28 cellular contexts compared by ENCODE assay signal in the genomic region with DNA sequence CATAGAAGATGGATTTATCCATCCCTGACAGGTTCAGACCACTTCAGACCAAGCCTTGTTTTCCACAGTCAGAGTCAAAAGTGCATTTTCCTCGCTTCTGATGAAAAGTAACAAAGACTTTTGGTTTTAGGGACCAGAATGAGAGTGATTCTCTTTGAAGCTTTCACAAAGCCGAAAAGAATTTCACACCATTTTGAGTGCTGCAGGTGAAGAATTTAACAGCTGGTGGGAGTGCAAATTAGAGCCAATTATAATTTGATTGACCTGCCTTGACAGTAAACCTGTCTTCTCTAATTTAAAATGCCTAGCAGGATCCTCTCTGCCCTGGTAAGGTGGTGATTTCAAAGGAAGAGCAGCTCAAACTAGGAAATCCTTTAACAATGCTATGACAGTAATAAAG.
"Had no signal": no experiment of that assay in that cellular context is flagged by ENCODE, and none has a peak within 500 bp of the region (broad histone marks: within the 10 kb centered on the region; RNA-seq: fewer than 3 reads in every experiment).

No MANE protein-coding gene starts in this region.

- H3K36me3 Mint-ChIP-seq: memory B cell; mesothelial cell of epicardium; neural progenitor cell; stimulated activated effector memory CD8-positive, alpha-beta T cell treated with anti-CD3 and anti-CD28 coated beads, Interleukin-12 subunit alpha, Interleukin-12 subunit beta, amount 100 ng/mL, for 72 hours; type B pancreatic cell had no signal

- H2AFZ ChIP-seq: neural progenitor cell, parathyroid adenoma had no signal

- H3K4me1 ChIP-seq: esophagus squamous epithelium, heart right ventricle, neural progenitor cell, parathyroid adenoma, prostate gland, testis had no signal

- DNase-seq: dermis blood vessel endothelial cell; effector memory CD4-positive, alpha-beta T cell; erythroblast; esophagus squamous epithelium; foreskin melanocyte; glutamatergic neuron; heart right ventricle; hippocampal formation; naive thymus-derived CD4-positive, alpha-beta T cell; right cardiac atrium; sigmoid colon; stimulated activated CD4-positive, alpha-beta T cell treated with anti-CD3 and anti-CD28 coated beads, Interleukin-2, amount 100 ng/mL, for 24 hours; stimulated activated CD4-positive, alpha-beta T cell treated with anti-CD3 and anti-CD28 coated beads, Interleukin-4, amount 100 ng/mL, for 24 hours; stimulated activated naive CD4-positive, alpha-beta T cell treated with Interleukin-2 at 50 U/mL for 16 hours; stomach; testis; tibial artery had no signal

- H3K4me3 ChIP-seq: coronary artery, esophagus squamous epithelium, heart right ventricle, lung, neural progenitor cell, prostate gland, sigmoid colon, stomach, testis, tibial artery had no signal

- H3K4me3 Mint-ChIP-seq: memory B cell; mesothelial cell of epicardium; naive thymus-derived CD4-positive, alpha-beta T cell; nephron; neural progenitor cell; stimulated activated effector memory CD8-positive, alpha-beta T cell treated with anti-CD3 and anti-CD28 coated beads, Interleukin-12 subunit alpha, Interleukin-12 subunit beta, amount 100 ng/mL, for 72 hours; type B pancreatic cell had no signal

- H3K4me2 ChIP-seq: neural progenitor cell had no signal

- H3K9ac ChIP-seq: neural progenitor cell, parathyroid adenoma had no signal

- H3K4me1 Mint-ChIP-seq: memory B cell; naive thymus-derived CD4-positive, alpha-beta T cell; stimulated activated effector memory CD8-positive, alpha-beta T cell treated with anti-CD3 and anti-CD28 coated beads, Interleukin-12 subunit alpha, Interleukin-12 subunit beta, amount 100 ng/mL, for 72 hours had no signal

- H3K9me3 ChIP-seq: prostate gland, testis, tibial artery had no signal

- ATAC-seq: heart right ventricle; left lobe of liver; naive thymus-derived CD4-positive, alpha-beta T cell; right cardiac atrium; stimulated activated effector memory CD8-positive, alpha-beta T cell treated with anti-CD3 and anti-CD28 coated beads, Interleukin-12 subunit alpha, Interleukin-12 subunit beta, amount 100 ng/mL, for 72 hours had no signal

- H3K27ac ChIP-seq: coronary artery, esophagus squamous epithelium, heart right ventricle, neural progenitor cell, parathyroid adenoma, prostate gland, sigmoid colon, stomach, testis, tibial artery had no signal

- H3K27ac Mint-ChIP-seq: memory B cell; mesothelial cell of epicardium; naive thymus-derived CD4-positive, alpha-beta T cell; nephron; neural progenitor cell; stimulated activated effector memory CD8-positive, alpha-beta T cell treated with anti-CD3 and anti-CD28 coated beads, Interleukin-12 subunit alpha, Interleukin-12 subunit beta, amount 100 ng/mL, for 72 hours; type B pancreatic cell had no signal

- H3K27me3 ChIP-seq: neural progenitor cell, sigmoid colon, stomach, testis, tibial artery had no signal

- H3K36me3 ChIP-seq: esophagus squamous epithelium, heart right ventricle, neural progenitor cell, prostate gland, sigmoid colon, stomach, tibial artery had no signal

- H3K79me2 ChIP-seq: parathyroid adenoma had no signal
